8 cellular contexts compared by ENCODE assay signal in the genomic region with DNA sequence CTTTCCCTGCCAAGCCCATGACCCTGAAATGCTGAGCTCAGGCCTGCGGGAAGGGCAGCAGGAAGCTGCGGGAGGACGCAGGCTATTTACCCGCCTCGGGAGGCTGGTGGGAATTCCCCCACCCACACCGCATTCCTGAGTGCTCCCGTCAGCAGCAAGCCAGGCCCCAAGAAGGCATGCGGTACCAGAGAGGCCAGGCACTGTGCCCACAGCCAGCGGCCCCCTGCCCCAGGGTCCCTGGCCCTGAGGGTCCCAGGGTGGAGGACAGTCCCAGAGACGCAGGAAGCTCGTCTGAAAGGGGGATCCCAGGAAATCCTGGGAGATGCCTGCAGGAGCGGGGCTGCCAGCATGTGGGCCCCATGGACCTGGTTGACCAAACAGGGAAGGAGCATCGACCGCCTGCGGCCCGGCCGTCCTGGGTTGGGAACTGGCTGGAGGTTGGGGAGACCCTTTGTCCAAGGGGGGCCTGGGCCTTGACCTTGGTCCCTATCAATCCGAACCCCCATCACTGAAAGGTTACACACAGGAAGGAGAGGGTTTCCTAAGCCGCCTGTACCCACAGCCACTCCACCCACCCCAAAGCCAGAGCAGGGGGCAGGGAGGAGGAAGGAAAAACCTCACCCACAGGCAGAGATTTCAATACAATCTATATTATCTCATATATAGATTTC. TPM values are rescaled to one million over a fixed set of nuclear protein-coding genes. Genes with fewer than 3 reads are reported as not detected.
DNase-seq lines count a peak whose midpoint lies in the region; FAIRE-seq and TF ChIP-seq lines count a peak whose summit lies in the region.

No MANE protein-coding gene starts in this region.

- peak overlapping the region; percentile 96 for H4K91ac ChIP-seq in H1 (replicated peaks; ENCODE audit: insufficient read length, low read length)

- H3K18ac ChIP-seq in H1 (ENCODE audit: extremely low read depth, low read length), result peak overlapping the region; percentile 48

- 0 out of 2 replicates have a peak overlapping the region, but pooled peaks have one; percentile 32 for H2BK20ac ChIP-seq in H1 (ENCODE audit: low read length)

- peak overlapping the region in 1 of 2 experiments; percentile 40; a peak in 2 of 4 replicates for H3K4me2 ChIP-seq in H1 (ENCODE audit: insufficient read depth in 1 of 2, low read depth in 2 of 2, low read length in 2 of 2)

- no peak for FAIRE-seq in H1 (lab: Jason Lieb, UNC)

- no peak; a peak in 1 of 4 replicates for TF ChIP-seq RAD21 in H1 (IDR thresholded peaks at IDR 0.05 in 1 of 2, conservative IDR thresholded peaks at IDR 0.05 in 1 of 2; ENCODE audit: low read depth in 2 of 2, low read length in 2 of 2)

- peak in 1 of 2 experiments; percentile 86; a peak in 2 of 3 replicates for TF ChIP-seq POLR2A in H1 (IDR thresholded peaks at IDR 0.05; ENCODE audit: control extremely low read depth in 1 of 2, low read depth in 2 of 2, low read length in 2 of 2)

- H2AK5ac ChIP-seq in H1 (ENCODE audit: low read depth, low read length), result no peak overlapping the region; the same call in 1 of the 2 replicates

- no peaks in the 10 kb centered on the region for H3K9me3 ChIP-seq in H1 (ENCODE audit: insufficient read depth in 2 of 2, low read depth in 1 of 2, low read length in 1 of 2)
- H3K9me3 ChIP-seq in thymus (ENCODE audit: control insufficient read depth), result peaks cover 1% of the 10 kb centered on the region

- H4K5ac ChIP-seq in H1 (ENCODE audit: insufficient read length, low read depth, low read length), result no peak overlapping the region

- H2BK120ac ChIP-seq in H1 (replicated peaks; ENCODE audit: low read depth, low read length), result no peak overlapping the region

- peak overlapping the region; percentile 28 for H3K4ac ChIP-seq in H1 (replicated peaks; ENCODE audit: insufficient read length, low read depth, low read length)

- POLR2A ChIA-PET in H1 (lab: Charles Lee; ENCODE audit: partially characterized antibody), result interaction anchor here (0.6 to 1.6 kb wide), 9 partner anchors 9 to 151 kb away, joined by 3 to 4 read pairs (median 3); a partner anchor contains a TSS

- peaks cover 0 to 8% (median 6%) of the 10 kb centered on the region in 4 experiments; a peak in 5 of 7 replicates for H3K27me3 ChIP-seq in H1 (replicated peaks in 1 of 4; ENCODE audit: control insufficient read depth in 3 of 4, extremely low read depth in 1 of 4, insufficient read depth in 3 of 4, low read length in 3 of 4)
- H3K27me3 ChIP-seq in thymus (ENCODE audit: control insufficient read depth, insufficient read depth), result peaks cover 2% of the 10 kb centered on the region

- peaks cover 5 to 9% of the 10 kb centered on the region in 2 experiments for H4K20me1 ChIP-seq in H1 (replicated peaks in 1 of 2; ENCODE audit: control insufficient read depth in 1 of 2, insufficient read depth in 2 of 2, low read length in 2 of 2)

- H4K8ac ChIP-seq in H1 (ENCODE audit: extremely low read depth, insufficient read depth, low read length), result peak overlapping the region; percentile 60

- peak overlapping the region in 2 of 4 experiments; percentile 51 to 52; a peak in 4 of 7 replicates for H3K9ac ChIP-seq in H1 (replicated peaks in 1 of 4; ENCODE audit: extremely low read depth in 1 of 4, low read depth in 3 of 4, low read length in 3 of 4)

- CTCF ChIA-PET in H1 (lab: Charles Lee; ENCODE audit: partially characterized antibody), result interaction anchor here (1.4 to 2.6 kb wide), 3 partner anchors 9 to 17 kb away, joined by 4 to 24 read pairs (median 5); a partner anchor contains a TSS

- H2AFZ ChIP-seq in H1 (ENCODE audit: low read length), result no peak overlapping the region; the same call in 1 of the 2 replicates

- TF ChIP-seq CTCF in H1 (IDR thresholded peaks at IDR 0.05; ENCODE audit: control extremely low read depth in 1 of 3, insufficient read depth in 1 of 3, low read depth in 1 of 3, low read length in 3 of 3), result no peak

- H3K23me2 ChIP-seq in H1 (ENCODE audit: low read depth, low read length), result peaks cover 6% of the 10 kb centered on the region; the same call in 1 of the 2 replicates

- peaks cover 10 to 29% (median 24%) of the 10 kb centered on the region in 4 experiments for H3K4me1 ChIP-seq in H1 (replicated peaks in 1 of 4; ENCODE audit: control insufficient read depth in 3 of 4, insufficient read depth in 4 of 4, low read length in 3 of 4)
- peaks cover 3% of the 10 kb centered on the region for H3K4me1 ChIP-seq in thymus (ENCODE audit: control insufficient read depth, insufficient read depth, low read length)

- peak overlapping the region; percentile 61; the same call in 1 of the 2 replicates for H2BK15ac ChIP-seq in H1 (ENCODE audit: low read length)

- H3K79me2 ChIP-seq in H1 (ENCODE audit: control insufficient read depth in 1 of 2, insufficient read depth in 2 of 2, low read length in 2 of 2), result no peaks in the 10 kb centered on the region

- H3K14ac ChIP-seq in H1 (ENCODE audit: insufficient read length), result no peak overlapping the region

- 41% methylated on average over 17 of the region's 19 CpGs; no CpG with 5 or more reads in 1 of the 2 experiments for WGBS in H1 (ENCODE audit: extremely low coverage in 1 of 2, insufficient coverage in 1 of 2, insufficient read length in 1 of 2, insufficient replicate concordance in 2 of 2, low coverage in 1 of 2, low lambda C conversion rate in 2 of 2, missing lambda C conversion rate in 1 of 2), 2 experiments
- 93% methylated on average over 19 of the region's 19 CpGs for WGBS in thymus

- no peak overlapping the region for H3K23ac ChIP-seq in H1 (ENCODE audit: insufficient read length)

- H3K36me3 ChIP-seq in H1 (ENCODE audit: control insufficient read depth in 2 of 4, insufficient read depth in 4 of 4, low read length in 3 of 4) (peaks cover 0 to 4% (median 2%) of the 10 kb centered on the region in 4 experiments; a peak in 3 of 8 replicates), thymus (ENCODE audit: control insufficient read depth, insufficient read depth) (peaks cover 9% of the 10 kb centered on the region)

- TF ChIP-seq EP300 in H1 (IDR thresholded peaks at IDR 0.05; ENCODE audit: borderline replicate concordance in 1 of 2, low read depth in 2 of 2, low read length in 2 of 2), result peak in 1 of 2 experiments; percentile 91; a peak in 1 of 3 replicates

- H3K4me3 ChIP-seq in H1 (ENCODE audit: extremely low read depth in 1 of 4, insufficient read depth in 2 of 4, low read depth in 3 of 4, low read length in 4 of 4), result no peak overlapping the region
- H3K4me3 ChIP-seq in thymus (ENCODE audit: low read length), result no peak overlapping the region

- H2BK12ac ChIP-seq in H1 (ENCODE audit: low read depth, low read length), result peak overlapping the region; percentile 60; the same call in 1 of the 2 replicates

- peak overlapping the region; percentile 64; the same call in 1 of the 2 replicates for H2BK5ac ChIP-seq in H1 (ENCODE audit: low read depth, low read length)

- H3K27ac ChIP-seq in H1 (ENCODE audit: low read depth, low read length), result peak overlapping the region; percentile 85; the same call in 1 of the 2 replicates
- peak overlapping the region; percentile 68 for H3K27ac ChIP-seq in thymus (ENCODE audit: low read depth)

- H3K79me1 ChIP-seq in H1 (ENCODE audit: low read depth, low read length), result no peaks in the 10 kb centered on the region; the same call in 1 of the 2 replicates

- no peak overlapping the region for H3K56ac ChIP-seq in H1 (replicated peaks; ENCODE audit: insufficient read length, low read depth, low read length)

- DNase-seq in GM03348 (ENCODE audit: low spot score) (peak; percentile 94), T follicular helper cell (ENCODE audit: low read depth) (peak; percentile 16), H1 (ENCODE audit: low read depth in 1 of 2, low spot score in 2 of 2) (peak; percentile 76 to 84), mucosa of gallbladder (ENCODE audit: low spot score) (peak; percentile 92), anterior cingulate cortex (lab: John Stamatoyannopoulos, UW) (no peak), activated gamma-delta T cell (lab: John Stamatoyannopoulos, UW) (no peak), NCI-H748 (lab: John Stamatoyannopoulos, UW; ENCODE audit: unreplicated experiment) (no peak)

TF ChIP-seq in H1, 55 proteins besides CTCF, POLR2A, EP300 and RAD21 (continues in another document):
- TF ChIP-seq SRF (IDR thresholded peaks at IDR 0.05; ENCODE audit: low read depth, low read length), result no peak

RNA-seq across cellular contexts. Expression of a gene that starts 17.0 kb away (rescaled TPM):
- total RNA-seq in H1 (2021; fragmentation: NEBNext Ultra II Directional; extraction: Animal tissue kit (Norgen Biotek cat#: 25700)), result 6.2 and 6.3 TPM in 2 replicates
- polyA plus RNA-seq in H1 (2011; rRNA removed), result 1.5 and 2.4 TPM in 2 replicates
- 2.9 TPM for polyA plus RNA-seq in H1 (2011; cell fraction: cytosol; rRNA removed)
- polyA plus RNA-seq in H1 (2011; cell fraction: nucleus; rRNA removed), result 2.1 TPM
- 3.3 to 4.4 TPM (median 4.0 TPM) in 4 replicates for polyA plus RNA-seq in H1 (2012, experiment 1 of 2)
- polyA plus RNA-seq in H1 (2012, experiment 2 of 2), result 4.4 TPM
- polyA plus RNA-seq in H1 (2013, experiment 1 of 2), result 4.0 TPM
- 4.0 TPM for polyA plus RNA-seq in H1 (2013, experiment 2 of 2)
- polyA minus RNA-seq in H1 (2011; rRNA and poly(A)+ RNA removed), result 1.0 and 1.3 TPM in 2 replicates
- 3.1 TPM for polyA minus RNA-seq in H1 (2011; cell fraction: cytosol; rRNA and poly(A)+ RNA removed)
- polyA minus RNA-seq in H1 (2011; cell fraction: nucleus; rRNA and poly(A)+ RNA removed), result 4.4 TPM
- total RNA-seq in mucosa of gallbladder, result 34.4 TPM
- polyA plus RNA-seq in thymus, result 13.0 TPM

RNA-seq across cellular contexts. Expression of a gene that starts 37.2 kb away (rescaled TPM):
- total RNA-seq in H1 (2021; fragmentation: NEBNext Ultra II Directional; extraction: Animal tissue kit (Norgen Biotek cat#: 25700)), result 13.2 and 14.2 TPM in 2 replicates
- polyA plus RNA-seq in H1 (2011; rRNA removed) (21.0 and 36.0 TPM in 2 replicates), thymus (103 TPM)
- polyA plus RNA-seq in H1 (2011; cell fraction: cytosol; rRNA removed), result 22.6 TPM
- polyA plus RNA-seq in H1 (2011; cell fraction: nucleus; rRNA removed), result 133 TPM
- polyA plus RNA-seq in H1 (2012, experiment 1 of 2), result 12.9 to 21.4 TPM (median 16.6 TPM) in 4 replicates
- 9.4 TPM for polyA plus RNA-seq in H1 (2012, experiment 2 of 2)
- polyA plus RNA-seq in H1 (2013, experiment 1 of 2), result 8.7 TPM
- polyA plus RNA-seq in H1 (2013, experiment 2 of 2), result 7.3 TPM
- polyA minus RNA-seq in H1 (2011; rRNA and poly(A)+ RNA removed), result 43.1 and 49.8 TPM in 2 replicates
- polyA minus RNA-seq in H1 (2011; cell fraction: cytosol; rRNA and poly(A)+ RNA removed), result 21.7 TPM
- polyA minus RNA-seq in H1 (2011; cell fraction: nucleus; rRNA and poly(A)+ RNA removed), result 103 TPM
- 260 TPM for total RNA-seq in mucosa of gallbladder

RNA-seq across cellular contexts. Expression of a gene that starts 54.0 kb away (rescaled TPM):
- total RNA-seq in H1 (2021; fragmentation: NEBNext Ultra II Directional; extraction: Animal tissue kit (Norgen Biotek cat#: 25700)), result 79.9 and 81.0 TPM in 2 replicates
- polyA plus RNA-seq in H1 (2011; rRNA removed), result 41.6 and 70.6 TPM in 2 replicates
- polyA plus RNA-seq in H1 (2011; cell fraction: cytosol; rRNA removed), result 29.5 TPM
- 55.9 TPM for polyA plus RNA-seq in H1 (2011; cell fraction: nucleus; rRNA removed)
- 34.1 to 60.3 TPM (median 56.8 TPM) in 4 replicates for polyA plus RNA-seq in H1 (2012, experiment 1 of 2)
- polyA plus RNA-seq in H1 (2012, experiment 2 of 2), result 49.3 TPM
- polyA plus RNA-seq in H1 (2013, experiment 1 of 2), result 57.6 TPM
- polyA plus RNA-seq in H1 (2013, experiment 2 of 2), result 64.6 TPM
- 31.7 and 53.2 TPM in 2 replicates for polyA minus RNA-seq in H1 (2011; rRNA and poly(A)+ RNA removed)
- polyA minus RNA-seq in H1 (2011; cell fraction: cytosol; rRNA and poly(A)+ RNA removed), result 60.0 TPM
- polyA minus RNA-seq in H1 (2011; cell fraction: nucleus; rRNA and poly(A)+ RNA removed), result 32.2 TPM
- 108 TPM for total RNA-seq in mucosa of gallbladder
- polyA plus RNA-seq in thymus, result 11.2 TPM

Comparison
In these comparisons a context has a peak if more than half of its experiments do, and no peak if none do; other contexts are left out.
1. DNase-seq: peak in GM03348 (single experiment), T follicular helper cell (single experiment), H1 (2 of 2) and mucosa of gallbladder (single experiment); none in anterior cingulate cortex (0 of 58), activated gamma-delta T cell (single experiment) and NCI-H748 (single experiment).
2. RNA of a gene that starts 37.2 kb away (total RNA-seq): 260 TPM in mucosa of gallbladder (single experiment); 13.2 to 14.2 TPM in H1; every median in the first group is over 10 times any median in the second.